ENCODE assay signal across 7 cellular contexts in genomic region chr10:77405771-77406241, GRCh38.
DNase-seq lines count a peak whose midpoint lies in the region; ATAC-seq and TF ChIP-seq lines count a peak whose summit lies in the region.

No MANE protein-coding gene starts in this region.

- H3K27me3 Mint-ChIP-seq in CD4-positive, alpha-beta memory T cell, result peaks cover 2 to 5% of the 10 kb centered on the region in 2 donors

- H3K4me1 ChIP-seq in Panc1 (ENCODE audit: control insufficient read depth, insufficient read depth, low read length) (peaks cover 48% of the 10 kb centered on the region), esophagus squamous epithelium (peaks cover 14 to 60% (median 24%) of the 10 kb centered on the region in 3 donors), ovary (ENCODE audit: insufficient read depth) (peaks cover 3% of the 10 kb centered on the region)
- H3K4me1 ChIP-seq in CD4-positive, alpha-beta memory T cell (ENCODE audit: insufficient read depth, low read length), result no peaks in the 10 kb centered on the region

- no peaks in the 10 kb centered on the region for H3K36me3 Mint-ChIP-seq in CD4-positive, alpha-beta memory T cell

- no peaks in the 10 kb centered on the region for H3K36me3 ChIP-seq in Panc1 (ENCODE audit: control insufficient read depth, insufficient read depth, low read length)
- H3K36me3 ChIP-seq in esophagus squamous epithelium, result peaks cover 0 to 3% (median 0%) of the 10 kb centered on the region in 3 donors
- H3K36me3 ChIP-seq in ovary, result no peaks in the 10 kb centered on the region
- H3K36me3 ChIP-seq in CD4-positive, alpha-beta memory T cell (ENCODE audit: insufficient read depth, low read length), result no peaks in the 10 kb centered on the region

- no peaks in the 10 kb centered on the region for H3K27me3 ChIP-seq in Panc1 (ENCODE audit: control insufficient read depth, insufficient read depth, low read length)
- peaks cover 0 to 6% (median 0%) of the 10 kb centered on the region in 4 donors for H3K27me3 ChIP-seq in esophagus squamous epithelium
- H3K27me3 ChIP-seq in ovary, result no peaks in the 10 kb centered on the region
- H3K27me3 ChIP-seq in CD4-positive, alpha-beta memory T cell (ENCODE audit: insufficient read depth, low read length), result no peaks in the 10 kb centered on the region

- peaks cover 0 to 3% (median 0%) of the 10 kb centered on the region in 8 donors for H3K9me3 Mint-ChIP-seq in CD4-positive, alpha-beta memory T cell

- H3K27ac ChIP-seq in Panc1 (ENCODE audit: low read length) (peak overlapping the region; percentile 55), esophagus squamous epithelium (peak overlapping the region in 3 of 4 donors; percentile 5 to 47 (median 29)), ovary (no peak overlapping the region)
- H3K27ac ChIP-seq in CD4-positive, alpha-beta memory T cell (ENCODE audit: low read depth, low read length), result no peak overlapping the region

- H3K27ac Mint-ChIP-seq in CD4-positive, alpha-beta memory T cell, result no peak overlapping the region

- TF ChIP-seq CTCF in GM10266 (IDR thresholded peaks at IDR 0.05; ENCODE audit: control insufficient read depth, insufficient read depth, low read depth, missing control alignments) (no peak), Panc1 (IDR thresholded peaks at IDR 0.05) (no peak), esophagus squamous epithelium (IDR thresholded peaks at IDR 0.05) (no peak), ovary (IDR thresholded peaks at IDR 0.05) (no peak)

- DNase-seq in GM10266 (ENCODE audit: extremely low spot score), result peak; percentile 32
- peak; percentile 46 for DNase-seq in HS-27A (ENCODE audit: low read depth)
- peak; percentile 69 for DNase-seq in Panc1 (ENCODE audit: low read depth, low spot score)
- DNase-seq in esophagus squamous epithelium (lab: John Stamatoyannopoulos, UW), result no peak
- DNase-seq in ovary, result peak; percentile 59 to 79 (median 72)
- DNase-seq in CD4-positive, alpha-beta memory T cell, result no peak
- DNase-seq in activated CD4-positive, CD25-positive, alpha-beta regulatory T cell treated with anti-CD3 and anti-CD28 coated beads, Interleukin-2, amount 50 U/mL, for 72 hours, result no peak

- peak; percentile 86 for ATAC-seq in Panc1

- no peak for TF ChIP-seq EP300 in ovary (IDR thresholded peaks at IDR 0.05)

- no peaks in the 10 kb centered on the region for H3K4me1 Mint-ChIP-seq in CD4-positive, alpha-beta memory T cell

- H3K4me3 Mint-ChIP-seq in CD4-positive, alpha-beta memory T cell, result no peak overlapping the region

- BruUV-seq in Panc1 (replicated peaks; lab: Mats Ljungman, UMichigan), result no TSS peak

- H3K9me3 ChIP-seq in Panc1 (ENCODE audit: control insufficient read depth, insufficient read depth, low read depth, low read length) (no peaks in the 10 kb centered on the region), esophagus squamous epithelium (no peaks in the 10 kb centered on the region), ovary (no peaks in the 10 kb centered on the region)
- no peaks in the 10 kb centered on the region for H3K9me3 ChIP-seq in CD4-positive, alpha-beta memory T cell (ENCODE audit: control insufficient read depth in 1 of 2, low read length in 2 of 2)

- TF ChIP-seq POLR2A in esophagus squamous epithelium (IDR thresholded peaks at IDR 0.05) (no peak), ovary (IDR thresholded peaks at IDR 0.05) (no peak)

- H3K4me3 ChIP-seq in Panc1 (ENCODE audit: low read depth in 2 of 2, low read length in 2 of 2), result no peak overlapping the region
- no peak overlapping the region for H3K4me3 ChIP-seq in esophagus squamous epithelium
- H3K4me3 ChIP-seq in ovary, result no peak overlapping the region
- no peak overlapping the region for H3K4me3 ChIP-seq in CD4-positive, alpha-beta memory T cell (ENCODE audit: low read length in 2 of 2)

- intact Hi-C loops in Panc1 (cut with micrococcal nuclease; ENCODE audit: unreplicated experiment), result no loop called here
- intact Hi-C loops in esophagus squamous epithelium (cut with DNase I), result no loop called here
- intact Hi-C loops in ovary (cut with DNase I), result no loop called here
- intact Hi-C loops in CD4-positive, alpha-beta memory T cell (cut with micrococcal nuclease), result no loop called here

- POLR2A ChIA-PET in Panc1 (lab: Charles Lee), result no interaction called here
- POLR2A ChIA-PET in CD4-positive, alpha-beta memory T cell (lab: Charles Lee; ENCODE audit: partially characterized antibody), result no interaction called here

- in situ Hi-C loops in Panc1 (cut with HindIII; ENCODE audit: low pct_unique_long_range_greater_than_20kb, low sequenced_read_pairs), result no loop called here

- WGBS in esophagus squamous epithelium, 2 donors, result 10 to 16% methylated on average over 5 of the region's 5 CpGs
- WGBS in ovary, 3 donors, result 14 to 18% (median 15%) methylated on average over 5 of the region's 5 CpGs

- CTCF ChIA-PET in Panc1 (lab: Charles Lee), result no interaction called here
- CTCF ChIA-PET in CD4-positive, alpha-beta memory T cell (lab: Charles Lee; ENCODE audit: partially characterized antibody), result no interaction called here

Comparison
In these comparisons a context has a peak if more than half of its experiments do, and no peak if none do; other contexts are left out.
1. DNase-seq: peak in GM10266 (single experiment), HS-27A (single experiment), Panc1 (single experiment) and ovary (5 of 5); none in esophagus squamous epithelium (single experiment), CD4-positive, alpha-beta memory T cell (0 of 5) and activated CD4-positive, CD25-positive, alpha-beta regulatory T cell treated with anti-CD3 and anti-CD28 coated beads, Interleukin-2, amount 50 U/mL, for 72 hours (single experiment).
2. H3K27ac ChIP-seq: peak in Panc1 (single experiment) and esophagus squamous epithelium (3 of 4); none in ovary (0 of 2) and CD4-positive, alpha-beta memory T cell (single experiment).